Comparison of ENCODE assay signal across 8 cellular contexts in the genomic region with DNA sequence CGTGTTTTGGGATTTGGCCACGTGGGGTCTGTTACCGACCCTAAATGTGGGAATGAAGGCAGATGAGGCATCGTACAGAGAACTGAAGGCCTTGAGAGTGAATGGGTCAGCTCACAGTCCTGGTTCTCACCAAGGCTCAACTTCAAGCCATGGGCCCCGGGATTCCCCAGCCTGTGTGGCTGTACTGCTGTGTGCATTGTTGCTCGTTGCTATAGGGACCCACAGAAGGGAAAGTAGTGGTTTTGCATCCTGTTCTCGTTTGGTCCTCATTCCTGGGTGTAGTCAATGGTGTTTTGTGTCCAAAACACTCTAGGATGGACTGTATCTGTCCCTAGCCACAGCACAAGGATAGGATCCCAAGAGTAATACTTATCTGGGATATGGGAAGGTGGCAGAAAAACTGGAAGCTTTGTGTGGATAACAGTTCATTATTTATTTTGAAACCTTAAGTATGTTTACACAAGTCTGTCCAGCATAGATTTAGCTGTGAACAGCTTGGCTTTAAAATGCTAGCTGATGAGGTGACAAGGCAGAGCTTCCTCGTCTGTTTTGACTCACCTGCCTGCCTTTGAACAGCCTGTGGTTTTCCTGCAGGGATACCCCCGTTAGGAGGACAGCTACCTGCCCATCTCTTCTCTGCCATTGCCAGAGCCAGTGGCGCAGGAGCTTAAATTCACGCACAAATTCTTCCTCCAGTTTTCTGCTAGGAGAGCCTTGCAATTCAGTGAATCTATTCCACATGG.
DNase-seq lines count a peak whose midpoint lies in the region; ATAC-seq, FAIRE-seq and TF ChIP-seq lines count a peak whose summit lies in the region.

No MANE protein-coding gene starts in this region.

- H3K27ac ChIP-seq in left lung (peak overlapping the region in 1 of 2 donors; percentile 73), prostate gland (no peak overlapping the region), Karpas-422 (ENCODE audit: low read length) (no peak overlapping the region)

- H3K9me3 ChIP-seq in left lung (no peaks in the 10 kb centered on the region), prostate gland (no peaks in the 10 kb centered on the region), Karpas-422 (ENCODE audit: low read length) (no peaks in the 10 kb centered on the region)

- H3K4me1 ChIP-seq in left lung: peaks cover 8 to 22% of the 10 kb centered on the region in 2 donors
- H3K4me1 ChIP-seq in prostate gland (replicated peaks): no peaks in the 10 kb centered on the region
- no peaks in the 10 kb centered on the region for H3K4me1 ChIP-seq in Karpas-422 (ENCODE audit: low read length)

- no peaks in the 10 kb centered on the region for H3K79me2 ChIP-seq in Karpas-422 (ENCODE audit: low read length)

- no peaks in the 10 kb centered on the region for H3K9me2 ChIP-seq in Karpas-422 (replicated peaks; ENCODE audit: insufficient read depth, low read length)

- H3K36me3 ChIP-seq in left lung: peaks cover 0 to 43% of the 10 kb centered on the region in 2 donors
- H3K36me3 ChIP-seq in prostate gland: no peaks in the 10 kb centered on the region
- H3K36me3 ChIP-seq in Karpas-422 (ENCODE audit: insufficient read depth, low read length): no peaks in the 10 kb centered on the region

- H2AFZ ChIP-seq in Karpas-422 (ENCODE audit: low read length): no peak overlapping the region

- H3K4me3 ChIP-seq in left lung (no peak overlapping the region), prostate gland (no peak overlapping the region), Karpas-422 (ENCODE audit: low read length) (no peak overlapping the region)

- FAIRE-seq in RCC 7860 (lab: Jason Lieb, UNC) (no peak), H54 (lab: Jason Lieb, UNC) (no peak)

- H3K9ac ChIP-seq in Karpas-422 (ENCODE audit: low read length): no peak overlapping the region

- H3K4me2 ChIP-seq in Karpas-422 (ENCODE audit: low read depth, low read length, poor library complexity, severe bottlenecking): no peak overlapping the region

- DNase-seq in RCC 7860 (ENCODE audit: low spot score) (peak; percentile 41), left lung (no peak), prostate gland (ENCODE audit: low spot score) (no peak), GM03348 (ENCODE audit: low spot score) (no peak), Karpas-422 (no peak), H54 (ENCODE audit: insufficient read length, low spot score) (no peak)

- TF ChIP-seq POLR2A in prostate gland (IDR thresholded peaks at IDR 0.05) (no peak), H54 (IDR thresholded peaks at IDR 0.05; ENCODE audit: low read depth, low read length) (no peak)

- 75% methylated on average over 11 of the region's 11 CpGs for WGBS in prostate gland

- H3K27me3 ChIP-seq in left lung: no peaks in the 10 kb centered on the region
- no peaks in the 10 kb centered on the region for H3K27me3 ChIP-seq in prostate gland (replicated peaks; ENCODE audit: insufficient read depth)
- no peaks in the 10 kb centered on the region for H3K27me3 ChIP-seq in Karpas-422 (ENCODE audit: low read length)

- TF ChIP-seq CTCF in left lung (IDR thresholded peaks at IDR 0.05): no peak
- no peak for TF ChIP-seq CTCF in prostate gland (IDR thresholded peaks at IDR 0.05)

- intact Hi-C loops in left lung (cut with DNase I) (no loop called here), prostate gland (cut with DNase I) (loop anchor here (2.0 kb wide), 1 partner anchor 85 kb away; a partner anchor contains a TSS)

- ATAC-seq in GM18870 (IDR thresholded peaks at IDR 0.05; ENCODE audit: unreplicated experiment) (peak; percentile 99), HG02588 (IDR thresholded peaks at IDR 0.05; ENCODE audit: unreplicated experiment) (peak; percentile 99), left lung (peak; percentile 61)

- no peaks in the 10 kb centered on the region for H4K20me1 ChIP-seq in Karpas-422 (ENCODE audit: insufficient read depth, low read depth, low read length)
